21 cellular contexts compared by ENCODE assay signal in genomic region chr15:66786222-66786621, GRCh38.
A peak's percentile ranks its signal among the peaks of the same experiment; 100 is the strongest.
DNase-seq lines count a peak whose midpoint lies in the region; ATAC-seq, FAIRE-seq and TF ChIP-seq lines count a peak whose summit lies in the region.
"Had no signal": no experiment of that assay in that cellular context is flagged by ENCODE, and none has a peak within 500 bp of the region (broad histone marks: within the 10 kb centered on the region; RNA-seq: fewer than 3 reads in every experiment).

No MANE protein-coding gene starts in this region.

- no TSS peak for BruUV-seq in HepG2 (replicated peaks; lab: Mats Ljungman, UMichigan)

- no peak for TF ChIP-seq EP300 in HepG2 (IDR thresholded peaks at IDR 0.05; ENCODE audit: low read depth in 2 of 2, low read length in 2 of 2)
- TF ChIP-seq EP300 in HepG2 (CRISPR knock-in tag; IDR thresholded peaks at IDR 0.05; ENCODE audit: borderline replicate concordance) = no peak

- H3K4me3 ChIP-seq in HepG2 (replicated peaks in 1 of 3; ENCODE audit: insufficient read depth in 1 of 3, low read depth in 2 of 3, low read length in 3 of 3) (no peak overlapping the region), right lobe of liver (no peak overlapping the region), SJSA1 (no peak overlapping the region), mesenchymal stem cell (ENCODE audit: insufficient read depth in 1 of 2, low read depth in 1 of 2, low read length in 2 of 2) (no peak overlapping the region)
- H3K4me3 ChIP-seq: GM12878 had no signal

- no peaks in the 10 kb centered on the region; a peak in 1 of 5 replicates for H3K36me3 ChIP-seq in HepG2 (replicated peaks in 1 of 2; ENCODE audit: control insufficient read depth in 1 of 2, insufficient read depth in 2 of 2, low read length in 2 of 2)
- no peaks in the 10 kb centered on the region for H3K36me3 ChIP-seq in right lobe of liver
- H3K36me3 ChIP-seq in SJSA1 = peaks cover 28% of the 10 kb centered on the region
- H3K36me3 ChIP-seq in mesenchymal stem cell (ENCODE audit: control insufficient read depth in 1 of 2, insufficient read depth in 2 of 2, low read depth in 1 of 2, low read length in 2 of 2) = peaks cover 2 to 40% of the 10 kb centered on the region in 2 experiments

- peak overlapping the region; percentile 90 to 98 for H2BK12ac ChIP-seq in mesenchymal stem cell (ENCODE audit: low read length in 2 of 2)

- H3K36me3 Mint-ChIP-seq in type B pancreatic cell = peaks cover 7% of the 10 kb centered on the region
- H3K36me3 Mint-ChIP-seq: CD4-positive, alpha-beta memory T cell had no signal

- H3K27me3 Mint-ChIP-seq in type B pancreatic cell = no peaks in the 10 kb centered on the region

- H3K14ac ChIP-seq in mesenchymal stem cell (ENCODE audit: low read length in 2 of 2) = peak overlapping the region in 1 of 2 experiments; percentile 48

- POLR2A ChIA-PET in HepG2 (lab: Yijun Ruan, JAX) = no interaction called here

- ATAC-seq in HepG2 = 0 out of 3 replicates have a peak, but pooled peaks have one; percentile 19
- ATAC-seq in right lobe of liver = no peak
- ATAC-seq in sciatic nerve = no peak
- ATAC-seq: GM12878, SK-N-SH treated with all-trans-retinoic acid at 6 μM for 48 hours had no signal

- peak overlapping the region; percentile 51 for H3K27ac Mint-ChIP-seq in type B pancreatic cell

- no peak overlapping the region for H4K8ac ChIP-seq in mesenchymal stem cell (ENCODE audit: low read length)

- H3K79me1 ChIP-seq in mesenchymal stem cell (replicated peaks; ENCODE audit: low read length, poor library complexity, severe bottlenecking) = no peaks in the 10 kb centered on the region

- H2AFZ ChIP-seq in HepG2 (ENCODE audit: low read length) (no peak overlapping the region), mesenchymal stem cell (ENCODE audit: low read depth, low read length) (no peak overlapping the region)

- H3K27me3 ChIP-seq in HepG2 (ENCODE audit: control insufficient read depth in 1 of 2, insufficient read depth in 2 of 2, low read length in 2 of 2) (no peaks in the 10 kb centered on the region), right lobe of liver (no peaks in the 10 kb centered on the region), SJSA1 (replicated peaks) (no peaks in the 10 kb centered on the region), mesenchymal stem cell (ENCODE audit: control insufficient read depth in 1 of 2, insufficient read depth in 1 of 2, low read length in 2 of 2) (no peaks in the 10 kb centered on the region)
- H3K27me3 ChIP-seq: BE2C had no signal

- no peak overlapping the region for H3K9ac ChIP-seq in HepG2 (ENCODE audit: insufficient read depth, low read depth, low read length)
- no peak overlapping the region for H3K9ac ChIP-seq in mesenchymal stem cell (ENCODE audit: low read length)

- no peak for TF ChIP-seq CTCF in HepG2 (CRISPR knock-in tag; IDR thresholded peaks at IDR 0.05)
- no peak for TF ChIP-seq CTCF in right lobe of liver (IDR thresholded peaks at IDR 0.05)
- TF ChIP-seq CTCF in type B pancreatic cell (conservative IDR thresholded peaks at IDR 0.05) = no peak

- intact Hi-C loops in HepG2 (cut with micrococcal nuclease; ENCODE audit: unreplicated experiment) (no loop called here), right lobe of liver (cut with DNase I) (loop anchor here in 1 of 2 donors (10.0 kb wide), 1 partner anchor 59 kb away; no protein-coding TSS in a partner anchor), sciatic nerve (cut with DNase I) (no loop called here)

- H3K23ac ChIP-seq in mesenchymal stem cell (ENCODE audit: low read length in 2 of 2) = no peak overlapping the region

- H3K9me3 ChIP-seq in HepG2 (ENCODE audit: low read length) (no peaks in the 10 kb centered on the region), right lobe of liver (no peaks in the 10 kb centered on the region), SJSA1 (replicated peaks) (no peaks in the 10 kb centered on the region), mesenchymal stem cell (ENCODE audit: control insufficient read depth, low read length) (peaks cover 3% of the 10 kb centered on the region)
- H3K9me3 ChIP-seq: BE2C had no signal

- H2BK5ac ChIP-seq in mesenchymal stem cell (ENCODE audit: low read depth, low read length, poor library complexity, severe bottlenecking) = no peak overlapping the region

- H3K9me3 Mint-ChIP-seq in type B pancreatic cell = no peaks in the 10 kb centered on the region
- H3K9me3 Mint-ChIP-seq: CD4-positive, alpha-beta memory T cell had no signal

- H3K4me1 ChIP-seq in HepG2 (ENCODE audit: insufficient read depth, low read length) = peaks cover 9% of the 10 kb centered on the region
- H3K4me1 ChIP-seq in right lobe of liver = no peaks in the 10 kb centered on the region
- peaks cover 68% of the 10 kb centered on the region for H3K4me1 ChIP-seq in SJSA1 (replicated peaks)
- H3K4me1 ChIP-seq in mesenchymal stem cell (ENCODE audit: control insufficient read depth, insufficient read depth, low read depth, low read length) = peaks cover 30% of the 10 kb centered on the region
- H3K4me1 ChIP-seq: BE2C had no signal

- H3K27ac ChIP-seq in HepG2 (ENCODE audit: extremely low read length, insufficient read depth, low read length) = no peak overlapping the region
- no peak overlapping the region for H3K27ac ChIP-seq in right lobe of liver
- H3K27ac ChIP-seq in SJSA1 = peak overlapping the region; percentile 74
- H3K27ac ChIP-seq in mesenchymal stem cell (ENCODE audit: low read length, poor library complexity, severe bottlenecking) = no peak overlapping the region

- peak overlapping the region; percentile 76 for H2AK5ac ChIP-seq in mesenchymal stem cell (ENCODE audit: low read length, severe bottlenecking)

- H3K4me1 Mint-ChIP-seq in type B pancreatic cell (ENCODE audit: unreplicated experiment) = peaks cover 29% of the 10 kb centered on the region
- H3K4me1 Mint-ChIP-seq: CD4-positive, alpha-beta memory T cell had no signal

- TF ChIP-seq POLR2A in HepG2 (IDR thresholded peaks at IDR 0.05; ENCODE audit: insufficient read depth in 1 of 2, low read depth in 2 of 2, low read length in 2 of 2) = no peak
- TF ChIP-seq POLR2A in right lobe of liver (IDR thresholded peaks at IDR 0.05) = no peak

- peak overlapping the region; percentile 24 to 47 for H3K4ac ChIP-seq in mesenchymal stem cell (ENCODE audit: low read depth in 1 of 2, low read length in 2 of 2)

- CTCF ChIA-PET in HepG2 (lab: Yijun Ruan, JAX; ENCODE audit: low intra/inter-chr PET ratio, low total read pairs) = no interaction called here

- H3K79me2 ChIP-seq in HepG2 (ENCODE audit: insufficient read depth, low read length) = no peaks in the 10 kb centered on the region

- H3K18ac ChIP-seq in mesenchymal stem cell (ENCODE audit: low read depth in 1 of 2, low read length in 2 of 2) = peak overlapping the region in 1 of 2 experiments; percentile 83

- peak overlapping the region; percentile 52 for H4K91ac ChIP-seq in mesenchymal stem cell (ENCODE audit: low read length)

- H2BK15ac ChIP-seq in mesenchymal stem cell (ENCODE audit: low read depth, poor library complexity, severe bottlenecking) = no peak overlapping the region

- no peak overlapping the region for H3K4me3 Mint-ChIP-seq in type B pancreatic cell
- H3K4me3 Mint-ChIP-seq: CD4-positive, alpha-beta memory T cell had no signal

- no peak overlapping the region for H3K4me2 ChIP-seq in HepG2 (ENCODE audit: low read depth, low read length)
- H3K4me2 ChIP-seq in mesenchymal stem cell (ENCODE audit: low read length, poor library complexity, severe bottlenecking) = no peak overlapping the region

- no peak for TF ChIP-seq RAD21 in HepG2 (CRISPR knock-in tag; IDR thresholded peaks at IDR 0.05)

- no peak overlapping the region for H2BK120ac ChIP-seq in mesenchymal stem cell (ENCODE audit: low read depth, low read length)

- WGBS in HepG2 (ENCODE audit: low lambda C conversion rate) = 44% methylated on average over 4 of the region's 4 CpGs
- WGBS in right lobe of liver (ENCODE audit: insufficient coverage, low coverage, low lambda C conversion rate, missing lambda C conversion rate) = 61% methylated on average over 4 of the region's 4 CpGs
- WGBS in mesenchymal stem cell = 77% methylated on average over 4 of the region's 4 CpGs

- in situ Hi-C loops in HepG2 (cut with HindIII; ENCODE audit: extremely low pct_ligation_motif_present, low pct_unique_long_range_greater_than_20kb) = loop anchor here (10.0 kb wide), 1 partner anchor 59 kb away; no protein-coding TSS in a partner anchor

- H4K20me1 ChIP-seq in HepG2 (ENCODE audit: insufficient read depth, low read length) = no peaks in the 10 kb centered on the region

- no peak for FAIRE-seq in HepG2 (lab: Jason Lieb, UNC)
- FAIRE-seq: A204.1, GM12878 had no signal

- DNase-seq in HepG2 (ENCODE audit: low spot score) (no peak), right lobe of liver (no peak), SJSA1 (ENCODE audit: low read depth in 1 of 2, low spot score in 2 of 2) (no peak), mesenchymal stem cell (no peak), type B pancreatic cell (ENCODE audit: extremely low spot score, unreplicated experiment) (no peak), NCI-H2081 (lab: John Stamatoyannopoulos, UW) (no peak), DMS153 treated with DMSO at 0.1 percent for 48 hours (lab: John Stamatoyannopoulos, UW; ENCODE audit: unreplicated experiment) (no peak), sciatic nerve (ENCODE audit: low spot score) (no peak)
- DNase-seq: BE2C; CD4-positive, alpha-beta memory T cell; DMS153; GOT3; NCI-H1092 treated with DMSO at 0.1 percent for 48 hours; NCI-H146; NCI-H2029 treated with DMSO at 0.1 percent for 48 hours; NCI-H2171 treated with DMSO at 0.1 percent for 48 hours; NCI-H446; SHP77 had no signal

TF ChIP-seq in HepG2, 621 proteins besides CTCF, POLR2A, EP300 and RAD21:
- TF ChIP-seq ZMYM3 (CRISPR knock-in tag; IDR thresholded peaks at IDR 0.05) = peak; percentile 17; the same call in 1 of the 2 replicates
- no peak for TF ChIP-seq ISX (CRISPR knock-in tag; conservative IDR thresholded peaks at IDR 0.05)
- no peak for TF ChIP-seq BHLHE40 (IDR thresholded peaks at IDR 0.05; ENCODE audit: low read length)
- TF ChIP-seq ELF3 (CRISPR knock-in tag; IDR thresholded peaks at IDR 0.05) = peak; percentile 25; the same call in 1 of the 2 replicates
- TF ChIP-seq ZNF768 (CRISPR knock-in tag; IDR thresholded peaks at IDR 0.05) = peak; percentile 86
